In the genomic region with DNA sequence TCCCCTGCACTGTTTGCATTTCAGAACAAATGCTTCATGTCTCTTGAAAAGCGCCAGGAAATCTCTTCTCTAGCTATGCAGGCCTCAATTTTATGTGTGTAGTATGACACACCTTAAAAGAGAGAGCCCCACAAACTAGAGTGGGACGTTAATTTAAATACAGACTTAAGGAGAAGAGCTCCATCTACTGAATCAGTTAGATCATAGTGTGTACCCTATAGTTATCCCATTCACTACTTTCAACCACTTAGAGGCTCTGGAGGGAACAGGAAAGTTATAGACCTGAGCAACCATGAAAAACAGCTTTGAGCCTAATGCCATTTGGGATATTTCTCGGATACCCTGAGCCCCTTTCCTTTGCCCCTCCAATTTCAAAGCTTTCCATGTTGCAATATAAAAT, we compare ENCODE assay signal across 1 cellular context.
TF ChIP-seq lines count a peak whose summit lies in the region.

No MANE protein-coding gene starts in this region.

TF ChIP-seq in GM23338, 12 proteins besides CTCF, POLR2A, EP300 and RAD21 (continued from another document):
- TF ChIP-seq, protein P1, sequence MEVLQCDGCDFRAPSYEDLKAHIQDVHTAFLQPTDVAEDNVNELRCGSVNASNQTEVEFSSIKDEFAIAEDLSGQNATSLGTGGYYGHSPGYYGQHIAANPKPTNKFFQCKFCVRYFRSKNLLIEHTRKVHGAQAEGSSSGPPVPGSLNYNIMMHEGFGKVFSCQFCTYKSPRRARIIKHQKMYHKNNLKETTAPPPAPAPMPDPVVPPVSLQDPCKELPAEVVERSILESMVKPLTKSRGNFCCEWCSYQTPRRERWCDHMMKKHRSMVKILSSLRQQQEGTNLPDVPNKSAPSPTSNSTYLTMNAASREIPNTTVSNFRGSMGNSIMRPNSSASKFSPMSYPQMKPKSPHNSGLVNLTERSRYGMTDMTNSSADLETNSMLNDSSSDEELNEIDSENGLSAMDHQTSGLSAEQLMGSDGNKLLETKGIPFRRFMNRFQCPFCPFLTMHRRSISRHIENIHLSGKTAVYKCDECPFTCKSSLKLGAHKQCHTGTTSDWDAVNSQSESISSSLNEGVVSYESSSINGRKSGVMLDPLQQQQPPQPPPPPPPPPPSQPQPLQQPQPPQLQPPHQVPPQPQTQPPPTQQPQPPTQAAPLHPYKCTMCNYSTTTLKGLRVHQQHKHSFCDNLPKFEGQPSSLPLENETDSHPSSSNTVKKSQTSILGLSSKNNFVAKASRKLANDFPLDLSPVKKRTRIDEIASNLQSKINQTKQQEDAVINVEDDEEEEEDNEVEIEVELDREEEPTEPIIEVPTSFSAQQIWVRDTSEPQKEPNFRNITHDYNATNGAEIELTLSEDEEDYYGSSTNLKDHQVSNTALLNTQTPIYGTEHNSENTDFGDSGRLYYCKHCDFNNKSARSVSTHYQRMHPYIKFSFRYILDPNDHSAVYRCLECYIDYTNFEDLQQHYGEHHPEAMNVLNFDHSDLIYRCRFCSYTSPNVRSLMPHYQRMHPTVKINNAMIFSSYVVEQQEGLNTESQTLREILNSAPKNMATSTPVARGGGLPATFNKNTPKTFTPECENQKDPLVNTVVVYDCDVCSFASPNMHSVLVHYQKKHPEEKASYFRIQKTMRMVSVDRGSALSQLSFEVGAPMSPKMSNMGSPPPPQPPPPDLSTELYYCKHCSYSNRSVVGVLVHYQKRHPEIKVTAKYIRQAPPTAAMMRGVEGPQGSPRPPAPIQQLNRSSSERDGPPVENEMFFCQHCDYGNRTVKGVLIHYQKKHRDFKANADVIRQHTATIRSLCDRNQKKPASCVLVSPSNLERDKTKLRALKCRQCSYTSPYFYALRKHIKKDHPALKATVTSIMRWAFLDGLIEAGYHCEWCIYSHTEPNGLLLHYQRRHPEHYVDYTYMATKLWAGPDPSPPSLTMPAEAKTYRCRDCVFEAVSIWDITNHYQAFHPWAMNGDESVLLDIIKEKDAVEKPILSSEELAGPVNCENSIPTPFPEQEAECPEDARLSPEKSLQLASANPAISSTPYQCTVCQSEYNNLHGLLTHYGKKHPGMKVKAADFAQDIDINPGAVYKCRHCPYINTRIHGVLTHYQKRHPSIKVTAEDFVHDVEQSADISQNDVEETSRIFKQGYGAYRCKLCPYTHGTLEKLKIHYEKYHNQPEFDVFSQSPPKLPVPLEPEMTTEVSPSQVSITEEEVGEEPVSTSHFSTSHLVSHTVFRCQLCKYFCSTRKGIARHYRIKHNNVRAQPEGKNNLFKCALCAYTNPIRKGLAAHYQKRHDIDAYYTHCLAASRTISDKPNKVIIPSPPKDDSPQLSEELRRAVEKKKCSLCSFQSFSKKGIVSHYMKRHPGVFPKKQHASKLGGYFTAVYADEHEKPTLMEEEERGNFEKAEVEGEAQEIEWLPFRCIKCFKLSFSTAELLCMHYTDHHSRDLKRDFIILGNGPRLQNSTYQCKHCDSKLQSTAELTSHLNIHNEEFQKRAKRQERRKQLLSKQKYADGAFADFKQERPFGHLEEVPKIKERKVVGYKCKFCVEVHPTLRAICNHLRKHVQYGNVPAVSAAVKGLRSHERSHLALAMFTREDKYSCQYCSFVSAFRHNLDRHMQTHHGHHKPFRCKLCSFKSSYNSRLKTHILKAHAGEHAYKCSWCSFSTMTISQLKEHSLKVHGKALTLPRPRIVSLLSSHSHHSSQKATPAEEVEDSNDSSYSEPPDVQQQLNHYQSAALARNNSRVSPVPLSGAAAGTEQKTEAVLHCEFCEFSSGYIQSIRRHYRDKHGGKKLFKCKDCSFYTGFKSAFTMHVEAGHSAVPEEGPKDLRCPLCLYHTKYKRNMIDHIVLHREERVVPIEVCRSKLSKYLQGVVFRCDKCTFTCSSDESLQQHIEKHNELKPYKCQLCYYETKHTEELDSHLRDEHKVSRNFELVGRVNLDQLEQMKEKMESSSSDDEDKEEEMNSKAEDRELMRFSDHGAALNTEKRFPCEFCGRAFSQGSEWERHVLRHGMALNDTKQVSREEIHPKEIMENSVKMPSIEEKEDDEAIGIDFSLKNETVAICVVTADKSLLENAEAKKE (CRISPR knock-in tag; IDR thresholded peaks at IDR 0.05) = no peak
- TF ChIP-seq, protein P2, sequence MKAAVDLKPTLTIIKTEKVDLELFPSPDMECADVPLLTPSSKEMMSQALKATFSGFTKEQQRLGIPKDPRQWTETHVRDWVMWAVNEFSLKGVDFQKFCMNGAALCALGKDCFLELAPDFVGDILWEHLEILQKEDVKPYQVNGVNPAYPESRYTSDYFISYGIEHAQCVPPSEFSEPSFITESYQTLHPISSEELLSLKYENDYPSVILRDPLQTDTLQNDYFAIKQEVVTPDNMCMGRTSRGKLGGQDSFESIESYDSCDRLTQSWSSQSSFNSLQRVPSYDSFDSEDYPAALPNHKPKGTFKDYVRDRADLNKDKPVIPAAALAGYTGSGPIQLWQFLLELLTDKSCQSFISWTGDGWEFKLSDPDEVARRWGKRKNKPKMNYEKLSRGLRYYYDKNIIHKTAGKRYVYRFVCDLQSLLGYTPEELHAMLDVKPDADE (IDR thresholded peaks at IDR 0.05) = no peak
- TF ChIP-seq POLR2AphosphoS5 (IDR thresholded peaks at IDR 0.05; ENCODE audit: low read depth) (no peak), STAT1 (IDR thresholded peaks at IDR 0.05; ENCODE audit: unreplicated experiment) (no peak), EZH2phosphoT487 (IDR thresholded peaks at IDR 0.05; ENCODE audit: unreplicated experiment) (no peak), ZNF331 (CRISPR knock-in tag; IDR thresholded peaks at IDR 0.05; ENCODE audit: low read depth) (no peak), NANOG (IDR thresholded peaks at IDR 0.05; ENCODE audit: borderline replicate concordance) (no peak), JUNB (IDR thresholded peaks at IDR 0.05; ENCODE audit: unreplicated experiment) (no peak)
- TF ChIP-seq, protein P3, sequence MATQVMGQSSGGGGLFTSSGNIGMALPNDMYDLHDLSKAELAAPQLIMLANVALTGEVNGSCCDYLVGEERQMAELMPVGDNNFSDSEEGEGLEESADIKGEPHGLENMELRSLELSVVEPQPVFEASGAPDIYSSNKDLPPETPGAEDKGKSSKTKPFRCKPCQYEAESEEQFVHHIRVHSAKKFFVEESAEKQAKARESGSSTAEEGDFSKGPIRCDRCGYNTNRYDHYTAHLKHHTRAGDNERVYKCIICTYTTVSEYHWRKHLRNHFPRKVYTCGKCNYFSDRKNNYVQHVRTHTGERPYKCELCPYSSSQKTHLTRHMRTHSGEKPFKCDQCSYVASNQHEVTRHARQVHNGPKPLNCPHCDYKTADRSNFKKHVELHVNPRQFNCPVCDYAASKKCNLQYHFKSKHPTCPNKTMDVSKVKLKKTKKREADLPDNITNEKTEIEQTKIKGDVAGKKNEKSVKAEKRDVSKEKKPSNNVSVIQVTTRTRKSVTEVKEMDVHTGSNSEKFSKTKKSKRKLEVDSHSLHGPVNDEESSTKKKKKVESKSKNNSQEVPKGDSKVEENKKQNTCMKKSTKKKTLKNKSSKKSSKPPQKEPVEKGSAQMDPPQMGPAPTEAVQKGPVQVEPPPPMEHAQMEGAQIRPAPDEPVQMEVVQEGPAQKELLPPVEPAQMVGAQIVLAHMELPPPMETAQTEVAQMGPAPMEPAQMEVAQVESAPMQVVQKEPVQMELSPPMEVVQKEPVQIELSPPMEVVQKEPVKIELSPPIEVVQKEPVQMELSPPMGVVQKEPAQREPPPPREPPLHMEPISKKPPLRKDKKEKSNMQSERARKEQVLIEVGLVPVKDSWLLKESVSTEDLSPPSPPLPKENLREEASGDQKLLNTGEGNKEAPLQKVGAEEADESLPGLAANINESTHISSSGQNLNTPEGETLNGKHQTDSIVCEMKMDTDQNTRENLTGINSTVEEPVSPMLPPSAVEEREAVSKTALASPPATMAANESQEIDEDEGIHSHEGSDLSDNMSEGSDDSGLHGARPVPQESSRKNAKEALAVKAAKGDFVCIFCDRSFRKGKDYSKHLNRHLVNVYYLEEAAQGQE (IDR thresholded peaks at IDR 0.05; ENCODE audit: unreplicated experiment) = no peak
